ENCODE assay signal across 8 cellular contexts in the genomic region with DNA sequence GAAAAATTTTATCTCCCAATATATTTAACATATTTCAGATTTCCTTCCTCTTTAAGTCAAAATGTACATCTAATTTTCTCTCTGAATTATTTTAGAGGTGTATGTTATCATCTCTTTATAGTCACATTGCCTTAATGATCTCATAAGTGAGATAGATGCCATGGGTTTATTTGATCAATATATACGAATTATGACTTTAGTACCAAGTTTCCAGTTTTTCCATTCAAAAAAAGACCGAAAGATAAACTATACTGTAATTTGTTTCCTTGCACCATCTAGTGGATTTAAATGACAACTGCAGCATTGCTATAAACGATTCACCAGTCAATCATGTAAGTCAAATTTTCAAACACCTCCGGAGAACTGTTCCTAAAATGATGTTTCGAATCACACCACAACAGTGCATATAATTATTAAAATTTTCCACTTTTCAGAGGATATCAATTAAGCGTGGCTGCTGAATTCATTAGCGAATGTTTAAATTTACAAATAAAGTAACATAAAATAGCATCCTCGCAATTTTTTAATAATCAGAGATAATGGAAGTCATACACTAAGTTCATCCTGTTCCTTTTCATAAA. TPM values are rescaled to one million over a fixed set of nuclear protein-coding genes. Genes with fewer than 3 reads are reported as not detected.
DNase-seq lines count a peak whose midpoint lies in the region; ATAC-seq and TF ChIP-seq lines count a peak whose summit lies in the region.

No MANE protein-coding gene starts in this region.

- H3K9ac ChIP-seq in DND-41 (ENCODE audit: low read depth, low read length): peak overlapping the region; percentile 87

- peaks cover 37% of the 10 kb centered on the region for H4K20me1 ChIP-seq in DND-41 (ENCODE audit: insufficient read depth, low read length)

- H3K4me1 ChIP-seq in DND-41 (ENCODE audit: insufficient read depth, low read length) (peaks cover 37% of the 10 kb centered on the region), right atrium auricular region (peaks cover 0 to 38% of the 10 kb centered on the region in 2 donors)

- peak; percentile 91 for TF ChIP-seq CTCF in DND-41 (IDR thresholded peaks at IDR 0.05; ENCODE audit: borderline replicate concordance, extremely low read depth, low read length, poor library complexity, severe bottlenecking)
- TF ChIP-seq CTCF in right atrium auricular region (IDR thresholded peaks at IDR 0.05): peak; percentile 55 to 77

- peaks cover 41% of the 10 kb centered on the region for H3K36me3 ChIP-seq in DND-41 (ENCODE audit: insufficient read depth, low read length)
- H3K36me3 ChIP-seq in right atrium auricular region: no peaks in the 10 kb centered on the region

- ATAC-seq in DND-41 (ENCODE audit: insufficient read depth, low read depth): peak; percentile 52
- peak; percentile 54 for ATAC-seq in GM21360 (IDR thresholded peaks at IDR 0.05; ENCODE audit: unreplicated experiment)
- ATAC-seq in HG03565 (IDR thresholded peaks at IDR 0.05; ENCODE audit: unreplicated experiment): peak; percentile 43

- DNase-seq in DND-41 (no peak), NCI-H69 (lab: John Stamatoyannopoulos, UW) (peak; percentile 66), right atrium auricular region (ENCODE audit: low spot score) (no peak), renal cortical epithelial cell (ENCODE audit: low read depth) (peak; percentile 75), islet precursor cell (no peak)

- H3K27ac ChIP-seq in DND-41 (ENCODE audit: low read length): peak overlapping the region; percentile 95
- H3K27ac ChIP-seq in angular gyrus (ENCODE audit: low read depth, low read length): peak overlapping the region; percentile 90
- peak overlapping the region; percentile 91 for H3K27ac ChIP-seq in right atrium auricular region

- peak overlapping the region; percentile 87 for H3K4me2 ChIP-seq in DND-41 (ENCODE audit: insufficient read depth, low read length)

- H3K79me2 ChIP-seq in DND-41 (ENCODE audit: insufficient read depth, low read length): peaks cover 46% of the 10 kb centered on the region

- H2AFZ ChIP-seq in DND-41 (ENCODE audit: low read depth, low read length): peak overlapping the region; percentile 91

- H3K9me3 ChIP-seq in DND-41 (ENCODE audit: insufficient read depth, low read length, severe bottlenecking) (no peaks in the 10 kb centered on the region), right atrium auricular region (no peaks in the 10 kb centered on the region)

- H3K4me3 ChIP-seq in DND-41 (ENCODE audit: low read depth in 1 of 2, low read length in 2 of 2) (peak overlapping the region; percentile 70 to 84; a peak in 3 of 4 replicates), right atrium auricular region (peak overlapping the region; percentile 68 to 71)

- H3K27me3 ChIP-seq in DND-41 (ENCODE audit: insufficient read depth, low read length, poor library complexity): no peaks in the 10 kb centered on the region
- H3K27me3 ChIP-seq in right atrium auricular region: no peaks in the 10 kb centered on the region

RNA-seq across cellular contexts. Expression of a gene that starts 0.4 kb away (rescaled TPM):
- total RNA-seq in right atrium auricular region (10 to 100 TPM; 20.4 to 22.0 TPM), renal cortical epithelial cell (15.6 and 33.9 TPM in 2 replicates)

Comparison
In these comparisons a context has a peak if more than half of its experiments do, and no peak if none do; other contexts are left out.
1. DNase-seq: peak in NCI-H69 (single experiment) and renal cortical epithelial cell (single experiment); none in DND-41 (single experiment), right atrium auricular region (single experiment) and islet precursor cell (single experiment).
2. Peak in every context shown above with its lines, with median percentiles within 50 percentile points of each other: ATAC-seq and H3K27ac ChIP-seq.